ENCODE assay signal across 1 cellular context in genomic region chr4:2260336-2261109, GRCh38.
TF ChIP-seq lines count a peak whose summit lies in the region.

No MANE protein-coding gene starts in this region.

TF ChIP-seq in endothelial cell of umbilical vein, 7 proteins besides CTCF, POLR2A, EP300 and RAD21:
- TF ChIP-seq JUN (IDR thresholded peaks at IDR 0.05; ENCODE audit: borderline replicate concordance, insufficient read depth, insufficient read length, low read depth) (no peak), FOS (IDR thresholded peaks at IDR 0.05; ENCODE audit: borderline replicate concordance, insufficient read depth, low read length) (no peak), EZH2 (IDR thresholded peaks at IDR 0.05; ENCODE audit: borderline replicate concordance, low read depth, low read length, severe bottlenecking) (no peak)
